ENCODE assay signal across 2 cellular contexts in the genomic region with DNA sequence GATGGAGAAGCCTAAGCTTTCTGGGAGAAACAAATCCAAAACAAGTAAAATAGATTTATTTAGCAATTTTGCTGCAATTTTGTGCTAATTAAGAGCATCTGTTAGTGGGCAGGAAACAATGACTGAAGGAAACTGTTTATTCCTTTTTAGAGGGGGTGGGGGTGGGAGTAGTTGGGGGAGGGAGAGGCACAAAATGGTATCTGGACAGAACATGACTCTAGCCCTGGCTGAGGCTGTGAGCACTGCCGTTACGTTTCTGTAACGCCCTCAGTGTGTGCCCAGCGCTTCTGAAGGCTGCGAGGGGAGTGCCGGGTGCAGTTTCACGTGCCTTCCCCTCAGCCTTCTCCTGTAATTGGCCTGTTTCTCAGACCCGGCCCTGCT.
TF ChIP-seq lines count a peak whose summit lies in the region.

No MANE protein-coding gene starts in this region.

TF ChIP-seq in SK-N-SH, 30 proteins besides CTCF, POLR2A, EP300 and RAD21 (continued from another document):
- TF ChIP-seq, protein P1, sequence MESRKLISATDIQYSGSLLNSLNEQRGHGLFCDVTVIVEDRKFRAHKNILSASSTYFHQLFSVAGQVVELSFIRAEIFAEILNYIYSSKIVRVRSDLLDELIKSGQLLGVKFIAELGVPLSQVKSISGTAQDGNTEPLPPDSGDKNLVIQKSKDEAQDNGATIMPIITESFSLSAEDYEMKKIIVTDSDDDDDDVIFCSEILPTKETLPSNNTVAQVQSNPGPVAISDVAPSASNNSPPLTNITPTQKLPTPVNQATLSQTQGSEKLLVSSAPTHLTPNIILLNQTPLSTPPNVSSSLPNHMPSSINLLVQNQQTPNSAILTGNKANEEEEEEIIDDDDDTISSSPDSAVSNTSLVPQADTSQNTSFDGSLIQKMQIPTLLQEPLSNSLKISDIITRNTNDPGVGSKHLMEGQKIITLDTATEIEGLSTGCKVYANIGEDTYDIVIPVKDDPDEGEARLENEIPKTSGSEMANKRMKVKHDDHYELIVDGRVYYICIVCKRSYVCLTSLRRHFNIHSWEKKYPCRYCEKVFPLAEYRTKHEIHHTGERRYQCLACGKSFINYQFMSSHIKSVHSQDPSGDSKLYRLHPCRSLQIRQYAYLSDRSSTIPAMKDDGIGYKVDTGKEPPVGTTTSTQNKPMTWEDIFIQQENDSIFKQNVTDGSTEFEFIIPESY (IDR thresholded peaks at IDR 0.05; ENCODE audit: borderline replicate concordance, low read depth), result no peak
- TF ChIP-seq YY1 (IDR thresholded peaks at IDR 0.05; ENCODE audit: low read depth) (no peak), FOSL2 (IDR thresholded peaks at IDR 0.05; ENCODE audit: borderline replicate concordance, low read depth) (no peak), MEF2A (IDR thresholded peaks at IDR 0.05; ENCODE audit: borderline replicate concordance, low read depth) (no peak), TEAD4 (IDR thresholded peaks at IDR 0.05; ENCODE audit: borderline replicate concordance, insufficient read depth) (no peak), GABPA (IDR thresholded peaks at IDR 0.05; ENCODE audit: low read depth) (no peak)

TF ChIP-seq in SK-N-SH treated with all-trans-retinoic acid at 6 μM for 48 hours, 23 proteins besides CTCF, POLR2A, EP300 and RAD21 (continued from another document):
- TF ChIP-seq, protein P2, sequence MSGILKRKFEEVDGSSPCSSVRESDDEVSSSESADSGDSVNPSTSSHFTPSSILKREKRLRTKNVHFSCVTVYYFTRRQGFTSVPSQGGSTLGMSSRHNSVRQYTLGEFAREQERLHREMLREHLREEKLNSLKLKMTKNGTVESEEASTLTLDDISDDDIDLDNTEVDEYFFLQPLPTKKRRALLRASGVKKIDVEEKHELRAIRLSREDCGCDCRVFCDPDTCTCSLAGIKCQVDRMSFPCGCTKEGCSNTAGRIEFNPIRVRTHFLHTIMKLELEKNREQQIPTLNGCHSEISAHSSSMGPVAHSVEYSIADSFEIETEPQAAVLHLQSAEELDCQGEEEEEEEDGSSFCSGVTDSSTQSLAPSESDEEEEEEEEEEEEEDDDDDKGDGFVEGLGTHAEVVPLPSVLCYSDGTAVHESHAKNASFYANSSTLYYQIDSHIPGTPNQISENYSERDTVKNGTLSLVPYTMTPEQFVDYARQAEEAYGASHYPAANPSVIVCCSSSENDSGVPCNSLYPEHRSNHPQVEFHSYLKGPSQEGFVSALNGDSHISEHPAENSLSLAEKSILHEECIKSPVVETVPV (CRISPR knock-in tag; IDR thresholded peaks at IDR 0.05), result no peak
- TF ChIP-seq ZFP30 (CRISPR knock-in tag; IDR thresholded peaks at IDR 0.05) (no peak), OSR1 (CRISPR knock-in tag; IDR thresholded peaks at IDR 0.05) (no peak), ZNF70 (CRISPR knock-in tag; IDR thresholded peaks at IDR 0.05) (no peak), SNAI2 (CRISPR knock-in tag; IDR thresholded peaks at IDR 0.05) (no peak), ZNF8 (CRISPR knock-in tag; IDR thresholded peaks at IDR 0.05) (no peak), ARNTL (CRISPR knock-in tag; IDR thresholded peaks at IDR 0.05; ENCODE audit: borderline replicate concordance, low read depth) (no peak), BACH2 (CRISPR knock-in tag; IDR thresholded peaks at IDR 0.05; ENCODE audit: borderline replicate concordance) (no peak), PPARA (CRISPR knock-in tag; IDR thresholded peaks at IDR 0.05; ENCODE audit: borderline replicate concordance) (no peak), GLIS3 (CRISPR knock-in tag; IDR thresholded peaks at IDR 0.05) (no peak), ZFP3 (CRISPR knock-in tag; IDR thresholded peaks at IDR 0.05) (no peak)
- TF ChIP-seq, protein P3, sequence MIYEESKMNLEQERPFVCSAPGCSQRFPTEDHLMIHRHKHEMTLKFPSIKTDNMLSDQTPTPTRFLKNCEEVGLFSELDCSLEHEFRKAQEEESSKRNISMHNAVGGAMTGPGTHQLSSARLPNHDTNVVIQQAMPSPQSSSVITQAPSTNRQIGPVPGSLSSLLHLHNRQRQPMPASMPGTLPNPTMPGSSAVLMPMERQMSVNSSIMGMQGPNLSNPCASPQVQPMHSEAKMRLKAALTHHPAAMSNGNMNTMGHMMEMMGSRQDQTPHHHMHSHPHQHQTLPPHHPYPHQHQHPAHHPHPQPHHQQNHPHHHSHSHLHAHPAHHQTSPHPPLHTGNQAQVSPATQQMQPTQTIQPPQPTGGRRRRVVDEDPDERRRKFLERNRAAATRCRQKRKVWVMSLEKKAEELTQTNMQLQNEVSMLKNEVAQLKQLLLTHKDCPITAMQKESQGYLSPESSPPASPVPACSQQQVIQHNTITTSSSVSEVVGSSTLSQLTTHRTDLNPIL (CRISPR knock-in tag; IDR thresholded peaks at IDR 0.05; ENCODE audit: low read depth), result no peak
- TF ChIP-seq, protein P4, sequence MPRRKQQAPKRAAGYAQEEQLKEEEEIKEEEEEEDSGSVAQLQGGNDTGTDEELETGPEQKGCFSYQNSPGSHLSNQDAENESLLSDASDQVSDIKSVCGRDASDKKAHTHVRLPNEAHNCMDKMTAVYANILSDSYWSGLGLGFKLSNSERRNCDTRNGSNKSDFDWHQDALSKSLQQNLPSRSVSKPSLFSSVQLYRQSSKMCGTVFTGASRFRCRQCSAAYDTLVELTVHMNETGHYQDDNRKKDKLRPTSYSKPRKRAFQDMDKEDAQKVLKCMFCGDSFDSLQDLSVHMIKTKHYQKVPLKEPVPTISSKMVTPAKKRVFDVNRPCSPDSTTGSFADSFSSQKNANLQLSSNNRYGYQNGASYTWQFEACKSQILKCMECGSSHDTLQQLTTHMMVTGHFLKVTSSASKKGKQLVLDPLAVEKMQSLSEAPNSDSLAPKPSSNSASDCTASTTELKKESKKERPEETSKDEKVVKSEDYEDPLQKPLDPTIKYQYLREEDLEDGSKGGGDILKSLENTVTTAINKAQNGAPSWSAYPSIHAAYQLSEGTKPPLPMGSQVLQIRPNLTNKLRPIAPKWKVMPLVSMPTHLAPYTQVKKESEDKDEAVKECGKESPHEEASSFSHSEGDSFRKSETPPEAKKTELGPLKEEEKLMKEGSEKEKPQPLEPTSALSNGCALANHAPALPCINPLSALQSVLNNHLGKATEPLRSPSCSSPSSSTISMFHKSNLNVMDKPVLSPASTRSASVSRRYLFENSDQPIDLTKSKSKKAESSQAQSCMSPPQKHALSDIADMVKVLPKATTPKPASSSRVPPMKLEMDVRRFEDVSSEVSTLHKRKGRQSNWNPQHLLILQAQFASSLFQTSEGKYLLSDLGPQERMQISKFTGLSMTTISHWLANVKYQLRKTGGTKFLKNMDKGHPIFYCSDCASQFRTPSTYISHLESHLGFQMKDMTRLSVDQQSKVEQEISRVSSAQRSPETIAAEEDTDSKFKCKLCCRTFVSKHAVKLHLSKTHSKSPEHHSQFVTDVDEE (CRISPR knock-in tag; IDR thresholded peaks at IDR 0.05), result no peak
- TF ChIP-seq, protein P5, sequence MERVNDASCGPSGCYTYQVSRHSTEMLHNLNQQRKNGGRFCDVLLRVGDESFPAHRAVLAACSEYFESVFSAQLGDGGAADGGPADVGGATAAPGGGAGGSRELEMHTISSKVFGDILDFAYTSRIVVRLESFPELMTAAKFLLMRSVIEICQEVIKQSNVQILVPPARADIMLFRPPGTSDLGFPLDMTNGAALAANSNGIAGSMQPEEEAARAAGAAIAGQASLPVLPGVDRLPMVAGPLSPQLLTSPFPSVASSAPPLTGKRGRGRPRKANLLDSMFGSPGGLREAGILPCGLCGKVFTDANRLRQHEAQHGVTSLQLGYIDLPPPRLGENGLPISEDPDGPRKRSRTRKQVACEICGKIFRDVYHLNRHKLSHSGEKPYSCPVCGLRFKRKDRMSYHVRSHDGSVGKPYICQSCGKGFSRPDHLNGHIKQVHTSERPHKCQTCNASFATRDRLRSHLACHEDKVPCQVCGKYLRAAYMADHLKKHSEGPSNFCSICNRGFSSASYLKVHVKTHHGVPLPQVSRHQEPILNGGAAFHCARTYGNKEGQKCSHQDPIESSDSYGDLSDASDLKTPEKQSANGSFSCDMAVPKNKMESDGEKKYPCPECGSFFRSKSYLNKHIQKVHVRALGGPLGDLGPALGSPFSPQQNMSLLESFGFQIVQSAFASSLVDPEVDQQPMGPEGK (CRISPR knock-in tag; IDR thresholded peaks at IDR 0.05; ENCODE audit: borderline replicate concordance), result no peak
- TF ChIP-seq, protein P6, sequence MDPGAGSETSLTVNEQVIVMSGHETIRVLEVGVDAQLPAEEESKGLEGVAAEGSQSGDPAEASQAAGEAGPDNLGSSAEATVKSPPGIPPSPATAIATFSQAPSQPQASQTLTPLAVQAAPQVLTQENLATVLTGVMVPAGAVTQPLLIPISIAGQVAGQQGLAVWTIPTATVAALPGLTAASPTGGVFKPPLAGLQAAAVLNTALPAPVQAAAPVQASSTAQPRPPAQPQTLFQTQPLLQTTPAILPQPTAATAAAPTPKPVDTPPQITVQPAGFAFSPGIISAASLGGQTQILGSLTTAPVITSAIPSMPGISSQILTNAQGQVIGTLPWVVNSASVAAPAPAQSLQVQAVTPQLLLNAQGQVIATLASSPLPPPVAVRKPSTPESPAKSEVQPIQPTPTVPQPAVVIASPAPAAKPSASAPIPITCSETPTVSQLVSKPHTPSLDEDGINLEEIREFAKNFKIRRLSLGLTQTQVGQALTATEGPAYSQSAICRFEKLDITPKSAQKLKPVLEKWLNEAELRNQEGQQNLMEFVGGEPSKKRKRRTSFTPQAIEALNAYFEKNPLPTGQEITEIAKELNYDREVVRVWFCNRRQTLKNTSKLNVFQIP (CRISPR knock-in tag; IDR thresholded peaks at IDR 0.05; ENCODE audit: borderline replicate concordance, low read depth), result no peak
